In genomic region chr3:24741506-24741905, GRCh38 we compare ENCODE assay signal across 27 cellular contexts.
"Had no signal": no experiment of that assay in that cellular context is flagged by ENCODE, and none has a peak within 500 bp of the region (broad histone marks: within the 10 kb centered on the region; RNA-seq: fewer than 3 reads in every experiment).

No MANE protein-coding gene starts in this region.

- ATAC-seq: esophagus mucosa; foreskin keratinocyte; gastroesophageal sphincter; heart left ventricle; left lobe of liver; naive thymus-derived CD4-positive, alpha-beta T cell; right lobe of liver; stimulated activated memory B cell treated with anti-CD40 and anti-IgM and Interleukin-4, amounts not matched to agents 10 μg/mL and 1 μg/mL and 100 μg/mL, for 72 hours; stimulated activated naive CD8-positive, alpha-beta T cell treated with anti-CD3 and anti-CD28 coated beads, Interleukin-15, Interleukin-2, amounts not matched to agents 100 U/mL and 50 U/mL, for 24 hours; upper lobe of right lung had no signal

- H3K9ac ChIP-seq: parathyroid adenoma had no signal

- H3K36me3 Mint-ChIP-seq: memory B cell; naive thymus-derived CD4-positive, alpha-beta T cell; stimulated activated memory B cell treated with anti-CD40 and anti-IgM and Interleukin-4, amounts not matched to agents 10 μg/mL and 1 μg/mL and 100 μg/mL, for 72 hours had no signal

- H3K9me3 Mint-ChIP-seq: dendritic cell treated with granulocyte-macrophage colony-stimulating factor and Interleukin-4, amounts not matched to agents 40 ng/mL and 50 ng/mL, for 4 days; endodermal cell; memory B cell; stimulated activated memory B cell treated with anti-CD40 and anti-IgM and Interleukin-4, amounts not matched to agents 10 μg/mL and 1 μg/mL and 100 μg/mL, for 72 hours had no signal

- H3K27ac Mint-ChIP-seq: dendritic cell treated with granulocyte-macrophage colony-stimulating factor and Interleukin-4, amounts not matched to agents 40 ng/mL and 50 ng/mL, for 4 days; endodermal cell; memory B cell; naive thymus-derived CD4-positive, alpha-beta T cell; progenitor cell of endocrine pancreas; stimulated activated memory B cell treated with anti-CD40 and anti-IgM and Interleukin-4, amounts not matched to agents 10 μg/mL and 1 μg/mL and 100 μg/mL, for 72 hours had no signal

- H3K79me2 ChIP-seq: hepatocyte, parathyroid adenoma had no signal

- H3K4me2 ChIP-seq: hepatocyte had no signal

- H3K4me3 ChIP-seq: gastroesophageal sphincter, heart left ventricle, hepatocyte, lung, right lobe of liver, thoracic aorta, transverse colon, upper lobe of right lung, uterus had no signal

- H2AFZ ChIP-seq: hepatocyte, parathyroid adenoma had no signal

- H3K4me3 Mint-ChIP-seq: dendritic cell treated with granulocyte-macrophage colony-stimulating factor and Interleukin-4, amounts not matched to agents 40 ng/mL and 50 ng/mL, for 4 days; endodermal cell; memory B cell; naive thymus-derived CD4-positive, alpha-beta T cell; stimulated activated memory B cell treated with anti-CD40 and anti-IgM and Interleukin-4, amounts not matched to agents 10 μg/mL and 1 μg/mL and 100 μg/mL, for 72 hours had no signal

- H3K4me1 ChIP-seq: foreskin keratinocyte, gastroesophageal sphincter, heart left ventricle, parathyroid adenoma, right lobe of liver, transverse colon, upper lobe of right lung, uterus had no signal

- H3K27ac ChIP-seq: epithelial cell of prostate, foreskin keratinocyte, gastroesophageal sphincter, heart left ventricle, hepatocyte, parathyroid adenoma, right lobe of liver, thoracic aorta, transverse colon, upper lobe of right lung, uterus had no signal

- DNase-seq: effector CD8-positive, alpha-beta T cell; endodermal cell; foreskin keratinocyte; heart left ventricle; kidney; midbrain; naive thymus-derived CD4-positive, alpha-beta T cell; right lobe of liver; stimulated activated CD4-positive, alpha-beta T cell treated with anti-CD3 and anti-CD28 coated beads, Interleukin-2, amount 100 ng/mL, for 24 hours; stimulated activated CD4-positive, alpha-beta T cell treated with anti-CD3 and anti-CD28 coated beads, Interleukin-4, amount 100 ng/mL, for 24 hours; stimulated activated naive CD8-positive, alpha-beta T cell treated with anti-CD3 and anti-CD28 coated beads, Interleukin-15, Interleukin-2, amounts not matched to agents 100 U/mL and 50 U/mL, for 24 hours; transverse colon; upper lobe of right lung; uterus had no signal

- H3K27me3 Mint-ChIP-seq: dendritic cell treated with granulocyte-macrophage colony-stimulating factor and Interleukin-4, amounts not matched to agents 40 ng/mL and 50 ng/mL, for 4 days; memory B cell; naive thymus-derived CD4-positive, alpha-beta T cell; stimulated activated memory B cell treated with anti-CD40 and anti-IgM and Interleukin-4, amounts not matched to agents 10 μg/mL and 1 μg/mL and 100 μg/mL, for 72 hours had no signal

- H3K4me1 Mint-ChIP-seq: memory B cell; naive thymus-derived CD4-positive, alpha-beta T cell; stimulated activated memory B cell treated with anti-CD40 and anti-IgM and Interleukin-4, amounts not matched to agents 10 μg/mL and 1 μg/mL and 100 μg/mL, for 72 hours had no signal

- H3K36me3 ChIP-seq: gastroesophageal sphincter, heart left ventricle, right lobe of liver, thoracic aorta, transverse colon, upper lobe of right lung, uterus had no signal

- FAIRE-seq: colon, kidney had no signal

- H3K27me3 ChIP-seq: gastroesophageal sphincter, heart left ventricle, hepatocyte, right lobe of liver, transverse colon, upper lobe of right lung, uterus had no signal

- H3K9me3 ChIP-seq: gastroesophageal sphincter, heart left ventricle, right lobe of liver, thoracic aorta, transverse colon, upper lobe of right lung, uterus had no signal
